In the genomic region with DNA sequence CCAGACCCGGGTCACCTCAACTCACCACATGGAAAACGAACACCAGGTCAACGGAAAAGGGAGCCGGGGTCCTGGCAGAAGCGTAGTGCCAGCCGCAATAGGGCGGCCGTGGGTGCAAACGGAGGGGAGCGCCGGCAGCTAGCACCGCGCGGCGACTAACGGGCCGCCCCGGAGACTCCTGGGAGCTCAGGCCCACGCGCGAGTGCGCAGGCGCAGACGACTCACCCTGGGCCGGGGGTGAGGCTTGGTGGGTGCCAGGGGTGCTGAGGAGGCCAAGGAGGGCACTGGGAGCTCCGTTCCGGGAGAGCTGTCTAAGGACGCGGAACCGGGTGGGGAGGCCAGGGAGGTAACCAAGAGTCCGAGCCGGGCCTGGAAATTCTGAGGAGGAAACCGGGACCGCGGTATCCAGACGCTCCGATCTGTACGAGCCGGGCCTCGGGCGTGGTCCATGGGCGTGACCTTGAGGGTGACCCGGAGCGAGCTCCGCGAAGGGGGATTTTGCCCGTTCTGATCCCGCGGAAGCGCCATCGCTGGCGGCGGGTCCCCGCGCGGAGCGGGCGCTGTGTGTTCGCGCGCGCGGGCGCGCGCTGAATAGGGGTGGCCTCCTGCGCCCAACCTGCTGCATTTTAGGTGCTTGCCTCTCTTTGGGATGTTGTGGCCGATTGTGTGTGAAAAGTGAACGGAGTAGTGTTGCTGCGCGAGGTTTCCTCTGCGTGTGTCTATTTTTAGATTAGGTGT, we compare ENCODE assay signal across 8 cellular contexts. TPM values are rescaled to one million over a fixed set of nuclear protein-coding genes. Genes with fewer than 3 reads are reported as not detected.
A peak's percentile ranks its signal among the peaks of the same experiment; 100 is the strongest.
DNase-seq lines count a peak whose midpoint lies in the region; ATAC-seq and TF ChIP-seq lines count a peak whose summit lies in the region.

A gene (plus strand): TSS at position 213 of the 738 bp plus-strand sequence. CDS start 4,602 bp downstream, outside the sequence.

- peak within 1 kb of the TSS; percentile 65 for H3K9ac ChIP-seq in trophoblast cell (ENCODE audit: low read length)

- H2AK5ac ChIP-seq in trophoblast cell (ENCODE audit: low read length) = no peak within 1 kb of the TSS

- no peak within 1 kb of the TSS for H2BK12ac ChIP-seq in trophoblast cell (ENCODE audit: low read length)

- H3K14ac ChIP-seq in trophoblast cell (ENCODE audit: low read length) = peak within 1 kb of the TSS; percentile 75

- WGBS in trophoblast cell (ENCODE audit: extremely low coverage, insufficient coverage, insufficient read length) = no CpG with 5 or more reads among the region's 72 CpGs

- peak within 1 kb of the TSS; percentile 89 for H3K27ac Mint-ChIP-seq in activated naive CD8-positive, alpha-beta T cell

- H2BK5ac ChIP-seq in trophoblast cell (ENCODE audit: low read depth, low read length, poor library complexity) = no peak within 1 kb of the TSS

- peak within 1 kb of the TSS; percentile 14 for H2BK120ac ChIP-seq in trophoblast cell (ENCODE audit: insufficient read depth, low read length, poor library complexity)

- in situ Hi-C loops in ACHN (cut with HindIII; ENCODE audit: low pct_ligation_motif_present, low pct_unique_long_range_greater_than_20kb, low sequenced_read_pairs) = no loop called here

- H3K27ac ChIP-seq in trophoblast cell (ENCODE audit: low read depth, low read length) (no peak within 1 kb of the TSS), tibial artery (peak within 1 kb of the TSS; percentile 85 to 89)

- no peaks in the 10 kb centered on the region for H3K27me3 ChIP-seq in trophoblast cell (ENCODE audit: insufficient read depth, low read length)
- no peaks in the 10 kb centered on the region for H3K27me3 ChIP-seq in tibial artery

- H3K36me3 ChIP-seq in trophoblast cell (ENCODE audit: control insufficient read depth in 1 of 2, insufficient read depth in 2 of 2, low read length in 2 of 2) (no peaks in the 10 kb centered on the region), tibial artery (peaks cover 15 to 26% (median 17%) of the 10 kb centered on the region in 3 donors)

- peak within 1 kb of the TSS; percentile 86 for H4K12ac ChIP-seq in trophoblast cell (ENCODE audit: low read depth, low read length)

- no peak for TF ChIP-seq CTCF in tibial artery (IDR thresholded peaks at IDR 0.05)

- H3K4me1 Mint-ChIP-seq in activated naive CD8-positive, alpha-beta T cell (ENCODE audit: low read depth) = peaks cover 24% of the 10 kb centered on the region

- DNase-seq in ACHN = peak; percentile 75
- DNase-seq in SKM-1 (lab: John Stamatoyannopoulos, UW; ENCODE audit: unreplicated experiment) = peak; percentile 72
- DNase-seq in cardiac septum (ENCODE audit: low spot score) = peak; percentile 89
- DNase-seq in trophoblast cell = peak; percentile 16 to 63
- DNase-seq in tibial artery = peak; percentile 51 to 78

- H3K4me3 ChIP-seq in trophoblast cell (ENCODE audit: low read depth, low read length) (peak within 1 kb of the TSS; percentile 79), tibial artery (peak within 1 kb of the TSS; percentile 73 to 84)

- peak within 1 kb of the TSS; percentile 92 for H4K8ac ChIP-seq in trophoblast cell (ENCODE audit: low read depth, low read length)

- no peaks in the 10 kb centered on the region for H3K27me3 Mint-ChIP-seq in activated naive CD8-positive, alpha-beta T cell

- H3K9me3 ChIP-seq in trophoblast cell (ENCODE audit: insufficient read depth, low read depth, low read length) (no peaks in the 10 kb centered on the region), tibial artery (no peaks in the 10 kb centered on the region)

- H3K18ac ChIP-seq in trophoblast cell (ENCODE audit: low read length) = peak within 1 kb of the TSS; percentile 70

- H2AFZ ChIP-seq in trophoblast cell (ENCODE audit: insufficient read depth, low read length, poor library complexity) = peak within 1 kb of the TSS; percentile 86

- peak within 1 kb of the TSS; percentile 93 for H3K4me3 Mint-ChIP-seq in activated naive CD8-positive, alpha-beta T cell

- no peaks in the 10 kb centered on the region for H3K79me2 ChIP-seq in trophoblast cell (ENCODE audit: control insufficient read depth, insufficient read depth, low read length, poor library complexity)

- H3K4me1 ChIP-seq in trophoblast cell (ENCODE audit: control insufficient read depth in 1 of 2, insufficient read depth in 2 of 2, low read length in 2 of 2) = peaks cover 0 to 5% of the 10 kb centered on the region in 2 experiments
- H3K4me1 ChIP-seq in tibial artery = peaks cover 0 to 12% (median 3%) of the 10 kb centered on the region in 4 donors

- peaks cover 17% of the 10 kb centered on the region for H3K9me3 Mint-ChIP-seq in activated naive CD8-positive, alpha-beta T cell (ENCODE audit: low read depth)

- peak within 1 kb of the TSS; percentile 45 for H3K4ac ChIP-seq in trophoblast cell (ENCODE audit: low read depth, low read length)

- peak within 1 kb of the TSS; percentile 73 for H4K91ac ChIP-seq in trophoblast cell (ENCODE audit: low read depth, low read length)

- no peak within 1 kb of the TSS for H3K23ac ChIP-seq in trophoblast cell (ENCODE audit: low read length)

- peaks cover 28% of the 10 kb centered on the region for H3K36me3 Mint-ChIP-seq in activated naive CD8-positive, alpha-beta T cell

- peak within 1 kb of the TSS; percentile 68 for H3K4me2 ChIP-seq in trophoblast cell (ENCODE audit: low read length)

- ATAC-seq in GM19023 (IDR thresholded peaks at IDR 0.05; ENCODE audit: unreplicated experiment) (peak; percentile 78), HG03442 (IDR thresholded peaks at IDR 0.05; ENCODE audit: unreplicated experiment) (peak; percentile 61)

- intact Hi-C loops in cardiac septum (cut with DNase I) = no loop called here
- intact Hi-C loops in tibial artery (cut with DNase I; ENCODE audit: low total_unique reads) = no loop called here

- peaks cover 5% of the 10 kb centered on the region for H3K79me1 ChIP-seq in trophoblast cell (ENCODE audit: low read length)

RNA-seq across cellular contexts. Expression of the gene that starts here (rescaled TPM):
- 20.4 TPM for total RNA-seq in cardiac septum
- 3.9 and 4.2 TPM in 2 replicates for polyA plus RNA-seq in trophoblast cell (2013)
